In the genomic region with DNA sequence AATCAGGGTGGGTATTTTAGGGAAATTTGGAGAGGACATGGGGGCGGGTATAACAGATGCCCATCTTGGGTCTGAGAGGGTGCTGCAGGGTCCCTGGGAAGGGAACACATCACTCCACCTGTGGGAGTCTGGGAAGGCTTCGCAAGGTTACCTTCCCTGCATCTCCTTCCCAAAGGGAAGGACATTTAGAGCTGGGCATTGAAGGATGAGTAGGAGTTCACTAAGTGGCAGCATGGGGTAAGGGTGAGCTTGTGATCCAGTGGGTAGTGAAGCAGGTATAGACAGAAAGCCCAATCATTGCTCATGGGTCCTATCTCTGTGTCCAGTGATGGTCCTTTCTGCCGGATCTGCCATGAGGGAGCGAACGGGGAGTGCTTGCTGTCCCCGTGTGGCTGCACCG, we compare ENCODE assay signal across 16 cellular contexts. TPM values are rescaled to one million over a fixed set of nuclear protein-coding genes. Genes with fewer than 3 reads are reported as not detected.
A peak's percentile ranks its signal among the peaks of the same experiment; 100 is the strongest.
DNase-seq lines count a peak whose midpoint lies in the region; ATAC-seq and TF ChIP-seq lines count a peak whose summit lies in the region.
"Had no signal": no experiment of that assay in that cellular context is flagged by ENCODE, and none has a peak within 500 bp of the region (broad histone marks: within the 10 kb centered on the region; RNA-seq: fewer than 3 reads in every experiment).

No MANE protein-coding gene starts in this region.

- no peaks in the 10 kb centered on the region for H3K36me3 ChIP-seq in SK-N-SH (replicated peaks in 1 of 2; ENCODE audit: control insufficient read depth in 1 of 2, insufficient read depth in 2 of 2, low read length in 1 of 2)
- H3K36me3 ChIP-seq in trophoblast cell (ENCODE audit: control insufficient read depth in 1 of 2, insufficient read depth in 2 of 2, low read length in 2 of 2), result peaks cover 0 to 6% of the 10 kb centered on the region in 2 experiments

- H3K79me2 ChIP-seq in SK-N-SH (ENCODE audit: insufficient read depth), result no peaks in the 10 kb centered on the region
- H3K79me2 ChIP-seq in trophoblast cell (ENCODE audit: control insufficient read depth, insufficient read depth, low read length, poor library complexity), result no peaks in the 10 kb centered on the region

- H2BK120ac ChIP-seq in trophoblast cell (ENCODE audit: insufficient read depth, low read length, poor library complexity), result no peak overlapping the region

- H4K20me1 ChIP-seq in SK-N-SH (ENCODE audit: insufficient read depth), result no peaks in the 10 kb centered on the region

- H3K9me3 ChIP-seq in SK-N-SH (no peaks in the 10 kb centered on the region), trophoblast cell (ENCODE audit: insufficient read depth, low read depth, low read length) (no peaks in the 10 kb centered on the region)
- H3K9me3 ChIP-seq: A549 had no signal

- peaks cover 3% of the 10 kb centered on the region for H3F3A ChIP-seq in SK-N-SH (replicated peaks; ENCODE audit: insufficient read depth)

- 100% methylated on average over 2 of the region's 7 CpGs for WGBS in SK-N-SH (ENCODE audit: low lambda C conversion rate)
- WGBS in trophoblast cell (ENCODE audit: extremely low coverage, insufficient coverage, insufficient read length), result no CpG with 5 or more reads among the region's 7 CpGs

- peak overlapping the region; percentile 80 for H2AK5ac ChIP-seq in trophoblast cell (ENCODE audit: low read length)

- H3K9ac ChIP-seq in SK-N-SH, result no peak overlapping the region
- H3K9ac ChIP-seq in trophoblast cell (ENCODE audit: low read length), result no peak overlapping the region

- intact Hi-C loops in dendritic cell treated with granulocyte-macrophage colony-stimulating factor and Interleukin-4, amounts not matched to agents 40 ng/mL and 50 ng/mL, for 4 days (cut with micrococcal nuclease), result no loop called here

- H3K9me2 ChIP-seq in SK-N-SH, result no peaks in the 10 kb centered on the region

- H3K27ac ChIP-seq in SK-N-SH (ENCODE audit: low read depth in 2 of 2, low read length in 1 of 2) (no peak overlapping the region), trophoblast cell (ENCODE audit: low read depth, low read length) (no peak overlapping the region)
- H3K27ac ChIP-seq: 22Rv1, C4-2B had no signal

- H3K27me3 ChIP-seq in SK-N-SH (ENCODE audit: insufficient read depth), result no peaks in the 10 kb centered on the region
- H3K27me3 ChIP-seq in trophoblast cell (ENCODE audit: insufficient read depth, low read length), result no peaks in the 10 kb centered on the region

- H3K36me3 Mint-ChIP-seq in dendritic cell treated with granulocyte-macrophage colony-stimulating factor and Interleukin-4, amounts not matched to agents 40 ng/mL and 50 ng/mL, for 4 days (ENCODE audit: low read depth), result peaks cover 88% of the 10 kb centered on the region

- no peak overlapping the region for H3K14ac ChIP-seq in trophoblast cell (ENCODE audit: low read length)

- H3K27ac Mint-ChIP-seq in dendritic cell treated with granulocyte-macrophage colony-stimulating factor and Interleukin-4, amounts not matched to agents 40 ng/mL and 50 ng/mL, for 4 days, result peak overlapping the region; percentile 29
- H3K27ac Mint-ChIP-seq: CD4-positive, alpha-beta T cell had no signal

- no peak overlapping the region for H2AFZ ChIP-seq in SK-N-SH (ENCODE audit: low read depth)
- no peak overlapping the region for H2AFZ ChIP-seq in trophoblast cell (ENCODE audit: insufficient read depth, low read length, poor library complexity)

- DNase-seq in SK-N-SH, result no peak
- DNase-seq in trophoblast cell, result no peak
- no peak for DNase-seq in T1000 (lab: John Stamatoyannopoulos, UW)
- no peak for DNase-seq in activated naive CD4-positive, alpha-beta T cell (lab: John Stamatoyannopoulos, UW)
- DNase-seq: AML-193; CD4-positive, alpha-beta T cell; DMS153; DMS79; GDM1; GOT3 had no signal

- no peak overlapping the region for H3K4ac ChIP-seq in trophoblast cell (ENCODE audit: low read depth, low read length)

- no peak overlapping the region for H3K4me2 ChIP-seq in SK-N-SH
- H3K4me2 ChIP-seq in trophoblast cell (ENCODE audit: low read length), result no peak overlapping the region
- H3K4me2 ChIP-seq: A549 had no signal

- H4K12ac ChIP-seq in trophoblast cell (ENCODE audit: low read depth, low read length), result no peak overlapping the region

- no peak overlapping the region for H2BK5ac ChIP-seq in trophoblast cell (ENCODE audit: low read depth, low read length, poor library complexity)

- no peak for TF ChIP-seq RAD21 in SK-N-SH (IDR thresholded peaks at IDR 0.05; ENCODE audit: low read length)

- peaks cover 0 to 8% of the 10 kb centered on the region in 2 experiments; a peak in 2 of 4 replicates for H3K4me1 ChIP-seq in SK-N-SH (ENCODE audit: control insufficient read depth in 1 of 2, insufficient read depth in 2 of 2, low read depth in 1 of 2, low read length in 1 of 2)
- peaks cover 18% of the 10 kb centered on the region in 2 experiments for H3K4me1 ChIP-seq in trophoblast cell (ENCODE audit: control insufficient read depth in 1 of 2, insufficient read depth in 2 of 2, low read length in 2 of 2)

- H3K9me3 Mint-ChIP-seq in dendritic cell treated with granulocyte-macrophage colony-stimulating factor and Interleukin-4, amounts not matched to agents 40 ng/mL and 50 ng/mL, for 4 days, result no peaks in the 10 kb centered on the region
- H3K9me3 Mint-ChIP-seq: CD4-positive, alpha-beta T cell had no signal

- POLR2A ChIA-PET in SK-N-SH (lab: Yijun Ruan, JAX), result no interaction called here

- no peak overlapping the region for H3K23ac ChIP-seq in trophoblast cell (ENCODE audit: low read length)

- H3K4me3 Mint-ChIP-seq in dendritic cell treated with granulocyte-macrophage colony-stimulating factor and Interleukin-4, amounts not matched to agents 40 ng/mL and 50 ng/mL, for 4 days, result no peak overlapping the region
- H3K4me3 Mint-ChIP-seq: CD4-positive, alpha-beta T cell had no signal

- no peak overlapping the region for H2BK12ac ChIP-seq in trophoblast cell (ENCODE audit: low read length)

- ATAC-seq in SK-N-SH treated with all-trans-retinoic acid at 6 μM for 48 hours (no peak), GM18502 (IDR thresholded peaks at IDR 0.05; ENCODE audit: poor library complexity, unreplicated experiment) (no peak)
- ATAC-seq: A549 had no signal

- no peak overlapping the region for H4K91ac ChIP-seq in trophoblast cell (ENCODE audit: low read depth, low read length)

- peaks cover 13% of the 10 kb centered on the region for H3K79me1 ChIP-seq in trophoblast cell (ENCODE audit: low read length)

- TF ChIP-seq CTCF in SK-N-SH (IDR thresholded peaks at IDR 0.05), result no peak

- no peak overlapping the region for H3K18ac ChIP-seq in trophoblast cell (ENCODE audit: low read length)

- H3K4me3 ChIP-seq in SK-N-SH (ENCODE audit: low read depth in 2 of 2, low read length in 1 of 2), result no peak overlapping the region
- H3K4me3 ChIP-seq in trophoblast cell (ENCODE audit: low read depth, low read length), result no peak overlapping the region
- H3K4me3 ChIP-seq: A549 had no signal

- H4K8ac ChIP-seq in trophoblast cell (ENCODE audit: low read depth, low read length), result no peak overlapping the region

- no peaks in the 10 kb centered on the region for H3K27me3 Mint-ChIP-seq in dendritic cell treated with granulocyte-macrophage colony-stimulating factor and Interleukin-4, amounts not matched to agents 40 ng/mL and 50 ng/mL, for 4 days
- H3K27me3 Mint-ChIP-seq: CD4-positive, alpha-beta T cell had no signal

- TF ChIP-seq EP300 in SK-N-SH (IDR thresholded peaks at IDR 0.05; ENCODE audit: borderline replicate concordance in 1 of 2, low read depth in 1 of 2, low read length in 1 of 2), result no peak

- CTCF ChIA-PET in SK-N-SH (lab: Yijun Ruan, JAX), result interaction anchor here (1.4 kb wide), 1 partner anchor 16 kb away, joined by 3 read pairs; no protein-coding TSS in a partner anchor

- H3K4me1 Mint-ChIP-seq in dendritic cell treated with granulocyte-macrophage colony-stimulating factor and Interleukin-4, amounts not matched to agents 40 ng/mL and 50 ng/mL, for 4 days (ENCODE audit: low read depth), result peaks cover 29% of the 10 kb centered on the region

TF ChIP-seq in SK-N-SH treated with all-trans-retinoic acid at 6 μM for 48 hours, 23 proteins besides CTCF, POLR2A, EP300 and RAD21 (continues in another document):
- TF ChIP-seq CSDC2 (CRISPR knock-in tag; IDR thresholded peaks at IDR 0.05) (no peak), SNAI2 (CRISPR knock-in tag; IDR thresholded peaks at IDR 0.05) (no peak), ZFP3 (CRISPR knock-in tag; IDR thresholded peaks at IDR 0.05) (peak; percentile 98), BACH2 (CRISPR knock-in tag; IDR thresholded peaks at IDR 0.05; ENCODE audit: borderline replicate concordance) (no peak), ZNF8 (CRISPR knock-in tag; IDR thresholded peaks at IDR 0.05) (no peak)

TF ChIP-seq in SK-N-SH, 30 proteins besides CTCF, POLR2A, EP300 and RAD21 (continues in another document):
- TF ChIP-seq GATA2 (CRISPR knock-in tag; IDR thresholded peaks at IDR 0.05) (no peak), POLR2AphosphoS5 (IDR thresholded peaks at IDR 0.05; ENCODE audit: low read depth, low read length) (no peak), TEAD4 (IDR thresholded peaks at IDR 0.05; ENCODE audit: borderline replicate concordance, insufficient read depth) (no peak), JUND (IDR thresholded peaks at IDR 0.05) (no peak), TAF1 (IDR thresholded peaks at IDR 0.05; ENCODE audit: borderline replicate concordance, low read depth, low read length) (no peak), YY1 (IDR thresholded peaks at IDR 0.05; ENCODE audit: low read depth) (no peak)
- TF ChIP-seq, protein P1, sequence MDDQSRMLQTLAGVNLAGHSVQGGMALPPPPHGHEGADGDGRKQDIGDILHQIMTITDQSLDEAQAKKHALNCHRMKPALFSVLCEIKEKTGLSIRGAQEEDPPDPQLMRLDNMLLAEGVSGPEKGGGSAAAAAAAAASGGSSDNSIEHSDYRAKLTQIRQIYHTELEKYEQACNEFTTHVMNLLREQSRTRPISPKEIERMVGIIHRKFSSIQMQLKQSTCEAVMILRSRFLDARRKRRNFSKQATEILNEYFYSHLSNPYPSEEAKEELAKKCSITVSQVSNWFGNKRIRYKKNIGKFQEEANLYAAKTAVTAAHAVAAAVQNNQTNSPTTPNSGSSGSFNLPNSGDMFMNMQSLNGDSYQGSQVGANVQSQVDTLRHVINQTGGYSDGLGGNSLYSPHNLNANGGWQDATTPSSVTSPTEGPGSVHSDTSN (IDR thresholded peaks at IDR 0.05), result no peak

RNA-seq across cellular contexts. Expression of gene MARCHF2, which starts 13.2 kb away (rescaled TPM):
- 52.9 and 57.2 TPM in 2 replicates for polyA plus RNA-seq in SK-N-SH (2012; rRNA removed)
- polyA plus RNA-seq in SK-N-SH (2012; cell fraction: cytosol; rRNA removed), result 22.9 and 46.6 TPM in 2 replicates
- polyA plus RNA-seq in SK-N-SH (2012; cell fraction: nucleus; rRNA removed), result 52.6 and 71.9 TPM in 2 replicates
- 22.2 and 22.7 TPM in 2 replicates for polyA plus RNA-seq in trophoblast cell (2013)

RNA-seq across cellular contexts. Expression of gene HNRNPM, which starts 18.5 kb away (rescaled TPM):
- 178 and 205 TPM in 2 replicates for polyA plus RNA-seq in SK-N-SH (2012; rRNA removed)
- 181 and 182 TPM in 2 replicates for polyA plus RNA-seq in SK-N-SH (2012; cell fraction: cytosol; rRNA removed)
- 161 and 269 TPM in 2 replicates for polyA plus RNA-seq in SK-N-SH (2012; cell fraction: nucleus; rRNA removed)
- 145 and 148 TPM in 2 replicates for polyA plus RNA-seq in trophoblast cell (2013)

RNA-seq across cellular contexts. Expression of gene RAB11B, which starts 36.1 kb away (rescaled TPM):
- polyA plus RNA-seq in SK-N-SH (2012; rRNA removed), result 70.5 and 127 TPM in 2 replicates
- 50.5 and 81.5 TPM in 2 replicates for polyA plus RNA-seq in SK-N-SH (2012; cell fraction: cytosol; rRNA removed)
- 241 and 251 TPM in 2 replicates for polyA plus RNA-seq in SK-N-SH (2012; cell fraction: nucleus; rRNA removed)
- 124 and 125 TPM in 2 replicates for polyA plus RNA-seq in trophoblast cell (2013)
